13 cellular contexts compared by ENCODE assay signal in the genomic region with DNA sequence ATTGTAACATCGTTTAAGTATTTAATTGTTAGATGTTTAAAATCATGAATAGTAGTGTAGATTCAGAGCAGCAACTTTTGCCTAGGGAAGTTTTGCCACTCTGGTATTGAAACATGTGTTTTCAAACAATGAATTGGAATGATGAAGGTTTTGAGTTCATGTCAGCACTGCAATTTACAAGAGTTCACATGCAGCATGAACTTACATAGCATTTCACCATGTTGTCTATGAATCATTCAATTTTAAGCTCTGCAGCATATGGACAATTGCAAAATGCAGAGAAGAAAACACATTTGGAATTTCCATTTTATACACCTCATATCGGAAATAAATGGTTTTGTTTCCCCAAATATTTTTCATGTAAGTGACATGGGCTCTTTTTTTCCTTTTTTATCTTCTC.
A peak's percentile ranks its signal among the peaks of the same experiment; 100 is the strongest.
DNase-seq lines count a peak whose midpoint lies in the region; ATAC-seq and TF ChIP-seq lines count a peak whose summit lies in the region.
"Had no signal": no experiment of that assay in that cellular context is flagged by ENCODE, and none has a peak within 500 bp of the region (broad histone marks: within the 10 kb centered on the region; RNA-seq: fewer than 3 reads in every experiment).

No MANE protein-coding gene starts in this region.

- no peak overlapping the region for H3K4ac ChIP-seq in IMR-90 (ENCODE audit: low read depth, low read length)

- dilution Hi-C loops in IMR-90 (cut with HindIII; ENCODE audit: low sequenced_read_pairs, unreplicated experiment), result no loop called here

- in situ Hi-C loops in IMR-90 (cut with MboI; ENCODE audit: low sequenced_read_pairs), result no loop called here

- H2BK20ac ChIP-seq in IMR-90 (ENCODE audit: low read depth, low read length), result no peak overlapping the region

- H3K4me1 ChIP-seq in IMR-90 (ENCODE audit: control insufficient read depth, insufficient read depth, low read length), result no peaks in the 10 kb centered on the region

- no peak overlapping the region for H2AK5ac ChIP-seq in IMR-90 (ENCODE audit: low read depth, low read length)

- H3K27ac ChIP-seq in IMR-90 (ENCODE audit: insufficient read depth, low read length) (no peak overlapping the region), RWPE1 (no peak overlapping the region)

- DNase-seq in AG09309 (ENCODE audit: low read depth) (peak; percentile 40), IMR-90 (peak; percentile 20), dedifferentiated amniotic fluid mesenchymal stem cell (ENCODE audit: extremely low spot score) (peak; percentile 58), fibroblast of the aortic adventitia (ENCODE audit: low read depth) (peak; percentile 55), RWPE1 (ENCODE audit: low spot score) (no peak)
- DNase-seq in activated CD4-positive, alpha-beta T cell treated with anti-CD3 and anti-CD28 coated beads, Interleukin-2, amount 10 ng/mL, durations not matched to agents 24 days and 14 days, result no peak
- DNase-seq: Calu3; CD4-positive, alpha-beta T cell; NCI-H1417 treated with DMSO at 0.1 percent for 48 hours; NCI-H2029 had no signal

- H3K27me3 Mint-ChIP-seq in activated CD4-positive, alpha-beta T cell treated with anti-CD3 and anti-CD28 coated beads, Interleukin-2, amount 10 ng/mL, durations not matched to agents 24 days and 14 days, result peaks cover 32% of the 10 kb centered on the region

- H3K9me3 Mint-ChIP-seq in activated CD4-positive, alpha-beta T cell treated with anti-CD3 and anti-CD28 coated beads, Interleukin-2, amount 10 ng/mL, durations not matched to agents 24 days and 14 days, result no peaks in the 10 kb centered on the region
- H3K9me3 Mint-ChIP-seq: CD4-positive, alpha-beta T cell had no signal

- no peak overlapping the region for H2BK15ac ChIP-seq in IMR-90 (ENCODE audit: low read depth, low read length)

- no peak overlapping the region for H2BK120ac ChIP-seq in IMR-90 (ENCODE audit: low read depth, low read length)

- no peaks in the 10 kb centered on the region for H3K9me3 ChIP-seq in IMR-90 (ENCODE audit: control insufficient read depth, insufficient read depth, low read length)

- H3K56ac ChIP-seq in IMR-90 (ENCODE audit: extremely low read depth, insufficient read depth, low read length), result no peak overlapping the region

- H3K27ac Mint-ChIP-seq in activated CD4-positive, alpha-beta T cell treated with anti-CD3 and anti-CD28 coated beads, Interleukin-2, amount 10 ng/mL, durations not matched to agents 24 days and 14 days, result no peak overlapping the region
- H3K27ac Mint-ChIP-seq: B cell; CD4-positive, alpha-beta T cell had no signal

- no peak overlapping the region for H2AK9ac ChIP-seq in IMR-90 (replicated peaks; ENCODE audit: low read depth, low read length, poor library complexity)

- no CpG with 5 or more reads among the region's 2 CpGs for WGBS in IMR-90 (ENCODE audit: extremely low coverage in 2 of 2, insufficient read length in 1 of 2), 2 experiments

- H3K18ac ChIP-seq in IMR-90 (ENCODE audit: low read depth, low read length), result no peak overlapping the region

- POLR2A ChIA-PET in IMR-90 (lab: Charles Lee; ENCODE audit: unreplicated experiment) (no interaction called here), RWPE1 (lab: Yijun Ruan, JAX; ENCODE audit: low non-redundant PET) (interaction anchor here (0.6 kb wide), 1 partner anchor 15 kb away, joined by 3 read pairs; no protein-coding TSS in a partner anchor)

- peaks cover 17% of the 10 kb centered on the region for H3K27me3 ChIP-seq in IMR-90 (ENCODE audit: control insufficient read depth, insufficient read depth, low read length)

- intact Hi-C loops in IMR-90 (cut with micrococcal nuclease), result no loop called here
- intact Hi-C loops in activated CD4-positive, alpha-beta T cell treated with anti-CD3 and anti-CD28 coated beads, Interleukin-2, amount 10 ng/mL, durations not matched to agents 24 days and 14 days (cut with micrococcal nuclease), result no loop called here

- no peak overlapping the region for H3K4me2 ChIP-seq in IMR-90 (ENCODE audit: low read depth, low read length)

- CTCF ChIA-PET in IMR-90 (lab: Yijun Ruan, JAX), result no interaction called here
- CTCF ChIA-PET in RWPE1 (lab: Yijun Ruan, JAX), result no interaction called here

- H3K4me3 Mint-ChIP-seq in activated CD4-positive, alpha-beta T cell treated with anti-CD3 and anti-CD28 coated beads, Interleukin-2, amount 10 ng/mL, durations not matched to agents 24 days and 14 days, result no peak overlapping the region
- H3K4me3 Mint-ChIP-seq: B cell; CD4-positive, alpha-beta T cell had no signal

- H4K5ac ChIP-seq in IMR-90 (ENCODE audit: low read depth, low read length), result no peak overlapping the region

- BruUV-seq in IMR-90 (replicated peaks; lab: Mats Ljungman, UMichigan), result no TSS peak

- no peaks in the 10 kb centered on the region for H3K36me3 Mint-ChIP-seq in activated CD4-positive, alpha-beta T cell treated with anti-CD3 and anti-CD28 coated beads, Interleukin-2, amount 10 ng/mL, durations not matched to agents 24 days and 14 days (ENCODE audit: low read depth)

- TF ChIP-seq POLR2A in IMR-90 (IDR thresholded peaks at IDR 0.05; ENCODE audit: low read depth, low read length), result no peak
- no peak for TF ChIP-seq POLR2A in GM18505 (IDR thresholded peaks at IDR 0.05; ENCODE audit: borderline replicate concordance, extremely low read depth, insufficient read depth, insufficient read length)

- H3K23ac ChIP-seq in IMR-90 (ENCODE audit: low read depth, low read length), result no peak overlapping the region

- TF ChIP-seq CTCF in AG09309 (IDR thresholded peaks at IDR 0.05; ENCODE audit: control insufficient read depth, insufficient read depth, low read depth, low read length, missing control alignments) (no peak), IMR-90 (conservative IDR thresholded peaks at IDR 0.05; ENCODE audit: low read depth, low read length) (no peak), fibroblast of the aortic adventitia (IDR thresholded peaks at IDR 0.05; ENCODE audit: insufficient read depth, low read length) (no peak), RWPE1 (conservative IDR thresholded peaks at IDR 0.05; ENCODE audit: low read depth) (no peak)

- no peak overlapping the region for H4K8ac ChIP-seq in IMR-90 (ENCODE audit: low read depth in 2 of 2, low read length in 2 of 2)

- no peaks in the 10 kb centered on the region for H3K9me1 ChIP-seq in IMR-90 (ENCODE audit: insufficient read depth, low read length)

- no peaks in the 10 kb centered on the region for H3K79me1 ChIP-seq in IMR-90 (ENCODE audit: low read depth in 1 of 2, low read length in 2 of 2)

- H3K4me3 ChIP-seq in AG09309 (ENCODE audit: control insufficient read depth, low read depth, low read length) (no peak overlapping the region), IMR-90 (ENCODE audit: insufficient read depth, low read depth, low read length) (no peak overlapping the region), fibroblast of the aortic adventitia (ENCODE audit: low read depth, low read length) (no peak overlapping the region)

- ATAC-seq in IMR-90 (ENCODE audit: low read depth) (no peak), HG02642 (IDR thresholded peaks at IDR 0.05; ENCODE audit: poor library complexity, unreplicated experiment) (no peak), GM18505 (IDR thresholded peaks at IDR 0.05; ENCODE audit: unreplicated experiment) (no peak)

- no peak overlapping the region for H3K9ac ChIP-seq in IMR-90 (ENCODE audit: low read depth, low read length)

- no peak overlapping the region for H3K14ac ChIP-seq in IMR-90 (replicated peaks; ENCODE audit: low read depth, low read length)

- no peak overlapping the region for H4K91ac ChIP-seq in IMR-90 (ENCODE audit: insufficient read depth, low read depth, low read length)

- no peak for TF ChIP-seq RAD21 in IMR-90 (IDR thresholded peaks at IDR 0.05; ENCODE audit: low read length)

- H3K36me3 ChIP-seq in IMR-90 (ENCODE audit: control insufficient read depth, insufficient read depth, low read length), result no peaks in the 10 kb centered on the region

- no peak overlapping the region for H2AFZ ChIP-seq in IMR-90 (replicated peaks; ENCODE audit: low read length, poor library complexity)

- no peaks in the 10 kb centered on the region for H3K4me1 Mint-ChIP-seq in activated CD4-positive, alpha-beta T cell treated with anti-CD3 and anti-CD28 coated beads, Interleukin-2, amount 10 ng/mL, durations not matched to agents 24 days and 14 days
- H3K4me1 Mint-ChIP-seq: B cell had no signal

- no peak overlapping the region for H2BK5ac ChIP-seq in IMR-90 (ENCODE audit: low read depth, low read length, poor library complexity, severe bottlenecking)

- H4K20me1 ChIP-seq in IMR-90 (ENCODE audit: insufficient read depth, low read length), result no peaks in the 10 kb centered on the region

TF ChIP-seq in IMR-90, 13 proteins besides CTCF, POLR2A, EP300 and RAD21:
- TF ChIP-seq, protein P1, sequence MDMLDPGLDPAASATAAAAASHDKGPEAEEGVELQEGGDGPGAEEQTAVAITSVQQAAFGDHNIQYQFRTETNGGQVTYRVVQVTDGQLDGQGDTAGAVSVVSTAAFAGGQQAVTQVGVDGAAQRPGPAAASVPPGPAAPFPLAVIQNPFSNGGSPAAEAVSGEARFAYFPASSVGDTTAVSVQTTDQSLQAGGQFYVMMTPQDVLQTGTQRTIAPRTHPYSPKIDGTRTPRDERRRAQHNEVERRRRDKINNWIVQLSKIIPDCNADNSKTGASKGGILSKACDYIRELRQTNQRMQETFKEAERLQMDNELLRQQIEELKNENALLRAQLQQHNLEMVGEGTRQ (IDR thresholded peaks at IDR 0.05; ENCODE audit: low read depth, low read length), result no peak
TF ChIP-seq in IMR-90: peak in this region for 0.

Comparison
In these comparisons a context has a peak if more than half of its experiments do, and no peak if none do; other contexts are left out.
1. DNase-seq: peak in AG09309 (single experiment), IMR-90 (single experiment), dedifferentiated amniotic fluid mesenchymal stem cell (single experiment) and fibroblast of the aortic adventitia (single experiment); none in RWPE1 (single experiment) and activated CD4-positive, alpha-beta T cell treated with anti-CD3 and anti-CD28 coated beads, Interleukin-2, amount 10 ng/mL, durations not matched to agents 24 days and 14 days (single experiment).